In the genomic region with DNA sequence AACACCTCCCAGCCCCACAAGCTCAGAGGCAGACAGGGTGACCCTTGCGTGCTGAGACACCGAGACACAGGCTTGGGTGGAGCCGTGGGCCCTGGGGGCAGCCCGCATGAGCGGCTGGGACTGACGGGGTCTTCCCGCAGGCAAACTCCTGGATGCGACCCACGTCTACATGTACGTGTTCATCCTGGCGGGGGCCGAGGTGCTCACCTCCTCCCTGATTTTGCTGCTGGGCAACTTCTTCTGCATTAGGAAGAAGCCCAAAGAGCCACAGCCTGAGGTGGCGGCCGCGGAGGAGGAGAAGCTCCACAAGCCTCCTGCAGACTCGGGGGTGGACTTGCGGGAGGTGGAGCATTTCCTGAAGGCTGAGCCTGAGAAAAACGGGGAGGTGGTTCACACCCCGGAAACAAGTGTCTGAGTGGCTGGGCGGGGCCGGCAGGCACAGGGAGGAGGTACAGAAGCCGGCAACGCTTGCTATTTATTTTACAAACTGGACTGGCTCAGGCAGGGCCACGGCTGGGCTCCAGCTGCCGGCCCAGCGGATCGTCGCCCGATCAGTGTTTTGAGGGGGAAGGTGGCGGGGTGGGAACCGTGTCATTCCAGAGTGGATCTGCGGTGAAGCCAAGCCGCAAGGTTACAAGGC, we compare ENCODE assay signal across 1 cellular context.
TF ChIP-seq lines count a peak whose summit lies in the region.

No MANE protein-coding gene starts in this region.

TF ChIP-seq in K562, 482 proteins besides CTCF, POLR2A, EP300 and RAD21 (continued from another document and continues in another):
- TF ChIP-seq, protein P1, sequence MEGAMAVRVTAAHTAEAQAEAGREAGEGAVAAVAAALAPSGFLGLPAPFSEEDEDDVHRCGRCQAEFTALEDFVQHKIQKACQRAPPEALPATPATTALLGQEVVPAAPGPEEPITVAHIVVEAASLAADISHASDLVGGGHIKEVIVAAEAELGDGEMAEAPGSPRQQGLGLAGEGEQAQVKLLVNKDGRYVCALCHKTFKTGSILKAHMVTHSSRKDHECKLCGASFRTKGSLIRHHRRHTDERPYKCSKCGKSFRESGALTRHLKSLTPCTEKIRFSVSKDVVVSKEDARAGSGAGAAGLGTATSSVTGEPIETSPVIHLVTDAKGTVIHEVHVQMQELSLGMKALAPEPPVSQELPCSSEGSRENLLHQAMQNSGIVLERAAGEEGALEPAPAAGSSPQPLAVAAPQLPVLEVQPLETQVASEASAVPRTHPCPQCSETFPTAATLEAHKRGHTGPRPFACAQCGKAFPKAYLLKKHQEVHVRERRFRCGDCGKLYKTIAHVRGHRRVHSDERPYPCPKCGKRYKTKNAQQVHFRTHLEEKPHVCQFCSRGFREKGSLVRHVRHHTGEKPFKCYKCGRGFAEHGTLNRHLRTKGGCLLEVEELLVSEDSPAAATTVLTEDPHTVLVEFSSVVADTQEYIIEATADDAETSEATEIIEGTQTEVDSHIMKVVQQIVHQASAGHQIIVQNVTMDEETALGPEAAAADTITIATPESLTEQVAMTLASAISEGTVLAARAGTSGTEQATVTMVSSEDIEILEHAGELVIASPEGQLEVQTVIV (CRISPR knock-in tag; IDR thresholded peaks at IDR 0.05; ENCODE audit: borderline replicate concordance) = no peak
- TF ChIP-seq MCM7 (IDR thresholded peaks at IDR 0.05) = no peak
- no peak for TF ChIP-seq NR1H2 (CRISPR knock-in tag; IDR thresholded peaks at IDR 0.05)
- no peak for TF ChIP-seq SP2 (IDR thresholded peaks at IDR 0.05; ENCODE audit: extremely low read depth, low read depth, low read length, poor library complexity, severe bottlenecking)
- TF ChIP-seq RBFOX2 (IDR thresholded peaks at IDR 0.05; ENCODE audit: low read depth, low read length) = peak; percentile 82
- TF ChIP-seq, protein P2, sequence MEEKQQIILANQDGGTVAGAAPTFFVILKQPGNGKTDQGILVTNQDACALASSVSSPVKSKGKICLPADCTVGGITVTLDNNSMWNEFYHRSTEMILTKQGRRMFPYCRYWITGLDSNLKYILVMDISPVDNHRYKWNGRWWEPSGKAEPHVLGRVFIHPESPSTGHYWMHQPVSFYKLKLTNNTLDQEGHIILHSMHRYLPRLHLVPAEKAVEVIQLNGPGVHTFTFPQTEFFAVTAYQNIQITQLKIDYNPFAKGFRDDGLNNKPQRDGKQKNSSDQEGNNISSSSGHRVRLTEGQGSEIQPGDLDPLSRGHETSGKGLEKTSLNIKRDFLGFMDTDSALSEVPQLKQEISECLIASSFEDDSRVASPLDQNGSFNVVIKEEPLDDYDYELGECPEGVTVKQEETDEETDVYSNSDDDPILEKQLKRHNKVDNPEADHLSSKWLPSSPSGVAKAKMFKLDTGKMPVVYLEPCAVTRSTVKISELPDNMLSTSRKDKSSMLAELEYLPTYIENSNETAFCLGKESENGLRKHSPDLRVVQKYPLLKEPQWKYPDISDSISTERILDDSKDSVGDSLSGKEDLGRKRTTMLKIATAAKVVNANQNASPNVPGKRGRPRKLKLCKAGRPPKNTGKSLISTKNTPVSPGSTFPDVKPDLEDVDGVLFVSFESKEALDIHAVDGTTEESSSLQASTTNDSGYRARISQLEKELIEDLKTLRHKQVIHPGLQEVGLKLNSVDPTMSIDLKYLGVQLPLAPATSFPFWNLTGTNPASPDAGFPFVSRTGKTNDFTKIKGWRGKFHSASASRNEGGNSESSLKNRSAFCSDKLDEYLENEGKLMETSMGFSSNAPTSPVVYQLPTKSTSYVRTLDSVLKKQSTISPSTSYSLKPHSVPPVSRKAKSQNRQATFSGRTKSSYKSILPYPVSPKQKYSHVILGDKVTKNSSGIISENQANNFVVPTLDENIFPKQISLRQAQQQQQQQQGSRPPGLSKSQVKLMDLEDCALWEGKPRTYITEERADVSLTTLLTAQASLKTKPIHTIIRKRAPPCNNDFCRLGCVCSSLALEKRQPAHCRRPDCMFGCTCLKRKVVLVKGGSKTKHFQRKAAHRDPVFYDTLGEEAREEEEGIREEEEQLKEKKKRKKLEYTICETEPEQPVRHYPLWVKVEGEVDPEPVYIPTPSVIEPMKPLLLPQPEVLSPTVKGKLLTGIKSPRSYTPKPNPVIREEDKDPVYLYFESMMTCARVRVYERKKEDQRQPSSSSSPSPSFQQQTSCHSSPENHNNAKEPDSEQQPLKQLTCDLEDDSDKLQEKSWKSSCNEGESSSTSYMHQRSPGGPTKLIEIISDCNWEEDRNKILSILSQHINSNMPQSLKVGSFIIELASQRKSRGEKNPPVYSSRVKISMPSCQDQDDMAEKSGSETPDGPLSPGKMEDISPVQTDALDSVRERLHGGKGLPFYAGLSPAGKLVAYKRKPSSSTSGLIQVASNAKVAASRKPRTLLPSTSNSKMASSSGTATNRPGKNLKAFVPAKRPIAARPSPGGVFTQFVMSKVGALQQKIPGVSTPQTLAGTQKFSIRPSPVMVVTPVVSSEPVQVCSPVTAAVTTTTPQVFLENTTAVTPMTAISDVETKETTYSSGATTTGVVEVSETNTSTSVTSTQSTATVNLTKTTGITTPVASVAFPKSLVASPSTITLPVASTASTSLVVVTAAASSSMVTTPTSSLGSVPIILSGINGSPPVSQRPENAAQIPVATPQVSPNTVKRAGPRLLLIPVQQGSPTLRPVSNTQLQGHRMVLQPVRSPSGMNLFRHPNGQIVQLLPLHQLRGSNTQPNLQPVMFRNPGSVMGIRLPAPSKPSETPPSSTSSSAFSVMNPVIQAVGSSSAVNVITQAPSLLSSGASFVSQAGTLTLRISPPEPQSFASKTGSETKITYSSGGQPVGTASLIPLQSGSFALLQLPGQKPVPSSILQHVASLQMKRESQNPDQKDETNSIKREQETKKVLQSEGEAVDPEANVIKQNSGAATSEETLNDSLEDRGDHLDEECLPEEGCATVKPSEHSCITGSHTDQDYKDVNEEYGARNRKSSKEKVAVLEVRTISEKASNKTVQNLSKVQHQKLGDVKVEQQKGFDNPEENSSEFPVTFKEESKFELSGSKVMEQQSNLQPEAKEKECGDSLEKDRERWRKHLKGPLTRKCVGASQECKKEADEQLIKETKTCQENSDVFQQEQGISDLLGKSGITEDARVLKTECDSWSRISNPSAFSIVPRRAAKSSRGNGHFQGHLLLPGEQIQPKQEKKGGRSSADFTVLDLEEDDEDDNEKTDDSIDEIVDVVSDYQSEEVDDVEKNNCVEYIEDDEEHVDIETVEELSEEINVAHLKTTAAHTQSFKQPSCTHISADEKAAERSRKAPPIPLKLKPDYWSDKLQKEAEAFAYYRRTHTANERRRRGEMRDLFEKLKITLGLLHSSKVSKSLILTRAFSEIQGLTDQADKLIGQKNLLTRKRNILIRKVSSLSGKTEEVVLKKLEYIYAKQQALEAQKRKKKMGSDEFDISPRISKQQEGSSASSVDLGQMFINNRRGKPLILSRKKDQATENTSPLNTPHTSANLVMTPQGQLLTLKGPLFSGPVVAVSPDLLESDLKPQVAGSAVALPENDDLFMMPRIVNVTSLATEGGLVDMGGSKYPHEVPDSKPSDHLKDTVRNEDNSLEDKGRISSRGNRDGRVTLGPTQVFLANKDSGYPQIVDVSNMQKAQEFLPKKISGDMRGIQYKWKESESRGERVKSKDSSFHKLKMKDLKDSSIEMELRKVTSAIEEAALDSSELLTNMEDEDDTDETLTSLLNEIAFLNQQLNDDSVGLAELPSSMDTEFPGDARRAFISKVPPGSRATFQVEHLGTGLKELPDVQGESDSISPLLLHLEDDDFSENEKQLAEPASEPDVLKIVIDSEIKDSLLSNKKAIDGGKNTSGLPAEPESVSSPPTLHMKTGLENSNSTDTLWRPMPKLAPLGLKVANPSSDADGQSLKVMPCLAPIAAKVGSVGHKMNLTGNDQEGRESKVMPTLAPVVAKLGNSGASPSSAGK (IDR thresholded peaks at IDR 0.05) = no peak; the same call in 1 of the 2 replicates
- no peak for TF ChIP-seq ZBTB33 (CRISPR knock-in tag; IDR thresholded peaks at IDR 0.05)
- TF ChIP-seq, protein P3, sequence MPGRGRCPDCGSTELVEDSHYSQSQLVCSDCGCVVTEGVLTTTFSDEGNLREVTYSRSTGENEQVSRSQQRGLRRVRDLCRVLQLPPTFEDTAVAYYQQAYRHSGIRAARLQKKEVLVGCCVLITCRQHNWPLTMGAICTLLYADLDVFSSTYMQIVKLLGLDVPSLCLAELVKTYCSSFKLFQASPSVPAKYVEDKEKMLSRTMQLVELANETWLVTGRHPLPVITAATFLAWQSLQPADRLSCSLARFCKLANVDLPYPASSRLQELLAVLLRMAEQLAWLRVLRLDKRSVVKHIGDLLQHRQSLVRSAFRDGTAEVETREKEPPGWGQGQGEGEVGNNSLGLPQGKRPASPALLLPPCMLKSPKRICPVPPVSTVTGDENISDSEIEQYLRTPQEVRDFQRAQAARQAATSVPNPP (IDR thresholded peaks at IDR 0.05; ENCODE audit: borderline replicate concordance, insufficient read depth, insufficient read length) = no peak
- no peak for TF ChIP-seq CEBPZ (IDR thresholded peaks at IDR 0.05; ENCODE audit: borderline replicate concordance, low read depth, low read length)
- no peak for TF ChIP-seq BCL6 (CRISPR knock-in tag; IDR thresholded peaks at IDR 0.05)
- no peak for TF ChIP-seq FOXJ3 (CRISPR knock-in tag; IDR thresholded peaks at IDR 0.05)
- peak; percentile 73 for TF ChIP-seq ETV1 (tag; conservative IDR thresholded peaks at IDR 0.05; ENCODE audit: low read depth)
- peak; percentile 69; the same call in 1 of the 2 replicates for TF ChIP-seq KDM2B (CRISPR knock-in tag; IDR thresholded peaks at IDR 0.05)
- TF ChIP-seq RB1 (IDR thresholded peaks at IDR 0.05; ENCODE audit: low read depth) = no peak
- no peak for TF ChIP-seq CREBBP (IDR thresholded peaks at IDR 0.05; ENCODE audit: low read depth, low read length)
- no peak for TF ChIP-seq ZNF644 (tag; IDR thresholded peaks at IDR 0.05; ENCODE audit: low read depth)
- TF ChIP-seq MAFG (tag; conservative IDR thresholded peaks at IDR 0.05) = no peak
- TF ChIP-seq FOXA3 (CRISPR knock-in tag; conservative IDR thresholded peaks at IDR 0.05 in 1 of 2, IDR thresholded peaks at IDR 0.05 in 1 of 2) = 0 out of 4 replicates have a peak, but pooled peaks of 1 of the 2 experiments have one; percentile 40
- TF ChIP-seq POLR3A (IDR thresholded peaks at IDR 0.05; ENCODE audit: borderline replicate concordance, extremely low read depth, insufficient read depth, insufficient read length) = no peak
- TF ChIP-seq, protein P4, sequence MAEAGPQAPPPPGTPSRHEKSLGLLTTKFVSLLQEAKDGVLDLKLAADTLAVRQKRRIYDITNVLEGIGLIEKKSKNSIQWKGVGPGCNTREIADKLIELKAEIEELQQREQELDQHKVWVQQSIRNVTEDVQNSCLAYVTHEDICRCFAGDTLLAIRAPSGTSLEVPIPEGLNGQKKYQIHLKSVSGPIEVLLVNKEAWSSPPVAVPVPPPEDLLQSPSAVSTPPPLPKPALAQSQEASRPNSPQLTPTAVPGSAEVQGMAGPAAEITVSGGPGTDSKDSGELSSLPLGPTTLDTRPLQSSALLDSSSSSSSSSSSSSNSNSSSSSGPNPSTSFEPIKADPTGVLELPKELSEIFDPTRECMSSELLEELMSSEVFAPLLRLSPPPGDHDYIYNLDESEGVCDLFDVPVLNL (CRISPR knock-in tag; IDR thresholded peaks at IDR 0.05; ENCODE audit: low read depth) = no peak
- TF ChIP-seq PCBP1 (IDR thresholded peaks at IDR 0.05; ENCODE audit: low read depth, low read length, poor library complexity, severe bottlenecking) = no peak
- TF ChIP-seq, protein P5, sequence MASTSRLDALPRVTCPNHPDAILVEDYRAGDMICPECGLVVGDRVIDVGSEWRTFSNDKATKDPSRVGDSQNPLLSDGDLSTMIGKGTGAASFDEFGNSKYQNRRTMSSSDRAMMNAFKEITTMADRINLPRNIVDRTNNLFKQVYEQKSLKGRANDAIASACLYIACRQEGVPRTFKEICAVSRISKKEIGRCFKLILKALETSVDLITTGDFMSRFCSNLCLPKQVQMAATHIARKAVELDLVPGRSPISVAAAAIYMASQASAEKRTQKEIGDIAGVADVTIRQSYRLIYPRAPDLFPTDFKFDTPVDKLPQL (IDR thresholded peaks at IDR 0.05; ENCODE audit: extremely low read depth, insufficient read length) = no peak
- TF ChIP-seq RBM22 (IDR thresholded peaks at IDR 0.05; ENCODE audit: low read depth, low read length, poor library complexity, severe bottlenecking) = no peak
